Comparison of ENCODE assay signal across 8 cellular contexts in genomic region chr2:230666885-230667712, GRCh38. TPM values are rescaled to one million over a fixed set of nuclear protein-coding genes. Genes with fewer than 3 reads are reported as not detected.
A peak's percentile ranks its signal among the peaks of the same experiment; 100 is the strongest.
DNase-seq lines count a peak whose midpoint lies in the region; ATAC-seq, FAIRE-seq and TF ChIP-seq lines count a peak whose summit lies in the region.

No MANE protein-coding gene starts in this region.

- TF ChIP-seq POLR2A in erythroblast (IDR thresholded peaks at IDR 0.05; ENCODE audit: low read length), result no peak

- WGBS in GM23248 (ENCODE audit: low coverage in 1 of 2, low lambda C conversion rate in 2 of 2, missing lambda C conversion rate in 2 of 2), 2 experiments, result 52 to 55% methylated on average over 9 of the region's 9 CpGs
- WGBS in pancreas, 2 donors, result 65 to 67% methylated on average over 9 of the region's 9 CpGs

- TF ChIP-seq CTCF in OCI-LY3 (IDR thresholded peaks at IDR 0.05; ENCODE audit: low read depth, low read length), result no peak
- TF ChIP-seq CTCF in pancreas (IDR thresholded peaks at IDR 0.05), result no peak

- H3K9me3 ChIP-seq in GM23248 (ENCODE audit: low read depth) (no peaks in the 10 kb centered on the region), OCI-LY3 (ENCODE audit: insufficient read depth, low read length) (no peaks in the 10 kb centered on the region), pancreas (no peaks in the 10 kb centered on the region)

- no peak overlapping the region; the same call in 1 of the 2 replicates for H2AFZ ChIP-seq in GM23248
- H2AFZ ChIP-seq in OCI-LY3 (ENCODE audit: low read depth, low read length), result no peak overlapping the region

- no peaks in the 10 kb centered on the region for H4K20me1 ChIP-seq in GM23248 (ENCODE audit: insufficient read depth)
- H4K20me1 ChIP-seq in OCI-LY3 (ENCODE audit: insufficient read depth, low read length), result no peaks in the 10 kb centered on the region

- H3K9me2 ChIP-seq in GM23248 (ENCODE audit: insufficient read depth), result no peaks in the 10 kb centered on the region

- no peak for FAIRE-seq in pancreas (lab: Jason Lieb, UNC)

- H3K27ac ChIP-seq in GM23248, result no peak overlapping the region
- H3K27ac ChIP-seq in OCI-LY3 (ENCODE audit: low read length), result peak overlapping the region; percentile 100
- peak overlapping the region in 1 of 4 donors; percentile 30 for H3K27ac ChIP-seq in pancreas

- H3K9ac ChIP-seq in GM23248 (no peak overlapping the region), OCI-LY3 (ENCODE audit: low read length) (peak overlapping the region; percentile 94)

- DNase-seq in GM23248 (peak; percentile 42), erythroblast (lab: John Stamatoyannopoulos, UW) (peak; percentile 67 to 77), pancreas (no peak), NCI-H510A (lab: John Stamatoyannopoulos, UW) (no peak), RPMI8226 (no peak), AG08396 (ENCODE audit: low spot score) (no peak)

- peaks cover 11% of the 10 kb centered on the region; the same call in 1 of the 2 replicates for H3F3A ChIP-seq in GM23248 (ENCODE audit: insufficient read depth)

- H3K36me3 ChIP-seq in GM23248 (ENCODE audit: low read depth) (no peaks in the 10 kb centered on the region), OCI-LY3 (replicated peaks; ENCODE audit: low read depth, low read length) (no peaks in the 10 kb centered on the region), pancreas (no peaks in the 10 kb centered on the region)

- H3K4me3 ChIP-seq in GM23248, result no peak overlapping the region
- peak overlapping the region; percentile 55 for H3K4me3 ChIP-seq in OCI-LY3 (ENCODE audit: low read length)
- no peak overlapping the region for H3K4me3 ChIP-seq in pancreas

- ATAC-seq in pancreas, result peak in 3 of 4 donors; percentile 24 to 65 (median 63)
- no peak for ATAC-seq in HG02588 (IDR thresholded peaks at IDR 0.05; ENCODE audit: unreplicated experiment)

- H3K27me3 ChIP-seq in GM23248 (replicated peaks; ENCODE audit: insufficient read depth) (no peaks in the 10 kb centered on the region), OCI-LY3 (ENCODE audit: low read depth, low read length) (no peaks in the 10 kb centered on the region), pancreas (no peaks in the 10 kb centered on the region)

- intact Hi-C loops in pancreas (cut with DNase I), result no loop called here

- no peaks in the 10 kb centered on the region for H3K79me2 ChIP-seq in GM23248 (ENCODE audit: insufficient read depth)
- no peaks in the 10 kb centered on the region for H3K79me2 ChIP-seq in OCI-LY3 (ENCODE audit: low read length)

- H3K4me1 ChIP-seq in GM23248 (ENCODE audit: insufficient read depth), result peaks cover 11% of the 10 kb centered on the region
- peaks cover 95% of the 10 kb centered on the region for H3K4me1 ChIP-seq in OCI-LY3 (ENCODE audit: low read length)
- no peaks in the 10 kb centered on the region for H3K4me1 ChIP-seq in pancreas

- in situ Hi-C loops in GM23248 (cut with MboI), result no loop called here

- H3K4me2 ChIP-seq in GM23248 (ENCODE audit: unreplicated experiment) (no peak overlapping the region), OCI-LY3 (ENCODE audit: low read length) (peak overlapping the region; percentile 73)

RNA-seq across cellular contexts. Expression of gene CAB39, which starts 45.5 kb away (rescaled TPM):
- total RNA-seq in GM23248 (2014; rRNA removed; shearing (Covaris generic)), result 49.1 and 52.1 TPM in 2 replicates
- 22.7 and 23.1 TPM in 2 replicates for polyA plus RNA-seq in GM23248 (2016; fragmentation: Nextera tagmentation; extraction: Ambion mirVana)
- total RNA-seq in pancreas, result 10 to 100 TPM; 15.9 to 41.6 (median 22.0) TPM
- polyA plus RNA-seq in pancreas, result 10 to 100 TPM in 1 of 2 donors, 1 to 10 TPM in 1; 9.9 to 15.3 TPM

Comparison
In these comparisons a context has a peak if more than half of its experiments do, and no peak if none do; other contexts are left out.
1. DNase-seq: peak in GM23248 (single experiment) and erythroblast (2 of 2); none in pancreas (0 of 6), NCI-H510A (single experiment), RPMI8226 (single experiment) and AG08396 (single experiment).